ENCODE assay signal across 1 cellular context in genomic region chr13:100063333-100063732, GRCh38.
TF ChIP-seq lines count a peak whose summit lies in the region.

No MANE protein-coding gene starts in this region.

TF ChIP-seq in K562, 482 proteins besides CTCF, POLR2A, EP300 and RAD21 (continued from another document):
- TF ChIP-seq ZNF280A (IDR thresholded peaks at IDR 0.05; ENCODE audit: low read depth, partially characterized antibody): no peak
- TF ChIP-seq PHB (CRISPR knock-in tag; IDR thresholded peaks at IDR 0.05): no peak
